Comparison of ENCODE assay signal across 20 cellular contexts in the genomic region with DNA sequence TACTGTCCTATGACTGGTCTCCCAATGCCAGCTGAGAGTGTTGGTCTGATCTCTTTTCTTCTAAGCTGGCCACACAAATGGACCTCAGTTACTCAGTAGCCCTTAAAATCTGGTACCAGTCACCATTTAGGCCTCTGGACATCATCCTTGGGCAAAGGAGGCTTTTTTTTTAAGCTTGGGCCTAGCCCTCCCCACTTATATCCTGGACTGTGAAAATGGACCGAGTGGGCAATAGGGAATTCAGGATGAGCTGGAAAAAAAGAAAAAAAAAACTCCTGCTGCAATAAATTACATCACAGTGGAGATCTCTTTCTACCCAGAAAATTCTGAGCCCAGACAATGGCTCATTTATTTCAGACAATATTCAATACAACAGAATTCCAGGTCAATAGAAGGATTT.
"Had no signal": no experiment of that assay in that cellular context is flagged by ENCODE, and none has a peak within 500 bp of the region (broad histone marks: within the 10 kb centered on the region; RNA-seq: fewer than 3 reads in every experiment).

No MANE protein-coding gene starts in this region.

- H3K9me3 ChIP-seq: gastroesophageal sphincter, heart left ventricle, thyroid gland had no signal

- DNase-seq: activated CD4-positive, alpha-beta T cell treated with anti-CD3 and anti-CD28 coated beads, Interleukin-2, amount 10 ng/mL, durations not matched to agents 7 days and 5 days; activated CD4-positive, CD25-positive, alpha-beta regulatory T cell treated with anti-CD3 and anti-CD28 coated beads, Interleukin-2, amount 50 U/mL, for 72 hours; activated CD8-positive, alpha-beta memory T cell treated with anti-CD3 and anti-CD28 coated beads, Interleukin-2, amount 10 ng/mL, durations not matched to agents 7 days and 5 days; activated CD8-positive, alpha-beta T cell treated with anti-CD3 and anti-CD28 coated beads for 36 hours; activated gamma-delta T cell; activated T-cell treated with anti-CD3 and anti-CD28 coated beads for 4 hours; aorta; brain microvascular endothelial cell; heart left ventricle; kidney; occipital lobe; stimulated activated CD4-positive, alpha-beta T cell treated with anti-CD3 and anti-CD28 coated beads, Interleukin-4, amount 100 ng/mL, for 1 hour; stimulated activated naive CD4-positive, alpha-beta T cell; T-cell; thyroid gland; WERI-Rb-1 had no signal

- H3K27me3 ChIP-seq: brain microvascular endothelial cell, gastroesophageal sphincter, heart left ventricle, thyroid gland had no signal

- H3K4me1 ChIP-seq: thyroid gland had no signal

- H3K27ac ChIP-seq: brain microvascular endothelial cell, coronary artery, epithelial cell of prostate, gastroesophageal sphincter, heart left ventricle, thyroid gland, WERI-Rb-1 had no signal

- ATAC-seq: activated CD8-positive, alpha-beta memory T cell treated with anti-CD3 and anti-CD28 coated beads, Interleukin-2, amount 10 ng/mL, durations not matched to agents 7 days and 5 days; activated CD8-positive, alpha-beta T cell treated with anti-CD3 and anti-CD28 coated beads for 36 hours; gastroesophageal sphincter; heart left ventricle; T-cell had no signal

- H3K4me3 ChIP-seq: coronary artery, gastroesophageal sphincter, heart left ventricle, lung, thyroid gland had no signal

- H3K36me3 ChIP-seq: brain microvascular endothelial cell, gastroesophageal sphincter, heart left ventricle, thyroid gland, WERI-Rb-1 had no signal
